Comparison of ENCODE assay signal across 27 cellular contexts in genomic region chr15:26098801-26099200, GRCh38.
"Had no signal": no experiment of that assay in that cellular context is flagged by ENCODE, and none has a peak within 500 bp of the region (broad histone marks: within the 10 kb centered on the region; RNA-seq: fewer than 3 reads in every experiment).

No MANE protein-coding gene starts in this region.

- H3K9me3 ChIP-seq: ascending aorta, body of pancreas, SJSA1 had no signal

- H3K27me3 ChIP-seq: ascending aorta, body of pancreas, SJSA1 had no signal

- H3K9me3 Mint-ChIP-seq: activated CD4-positive, alpha-beta memory T cell treated with anti-CD3 and anti-CD28 coated beads for 36 hours; activated CD4-positive, alpha-beta T cell treated with anti-CD3 and anti-CD28 coated beads, Interleukin-2, amount 10 ng/mL, durations not matched to agents 7 days and 5 days; activated naive CD4-positive, alpha-beta T cell treated with anti-CD3 and anti-CD28 coated beads, Interleukin-2, amount 50 U/mL, for 72 hours; activated naive CD8-positive, alpha-beta T cell treated with anti-CD3 and anti-CD28 coated beads, Interleukin-2, amount 50 U/mL, for 24 hours; activated T-cell treated with anti-CD3 and anti-CD28 coated beads, Interleukin-2, amount 50 U/mL, for 4 hours; T-helper 1 cell treated with Interleukin-12 subunit alpha and Interleukin-12 subunit beta and Interleukin-4 antibody, amounts not matched to agents 30 μg/mL and 1 μg/mL, for 36 hours had no signal

- H3K4me1 Mint-ChIP-seq: activated CD4-positive, alpha-beta T cell treated with anti-CD3 and anti-CD28 coated beads, Interleukin-2, amount 10 ng/mL, durations not matched to agents 7 days and 5 days had no signal

- H3K27ac ChIP-seq: ascending aorta, body of pancreas, SJSA1, VCaP had no signal

- H3K36me3 ChIP-seq: ascending aorta, SJSA1 had no signal

- FAIRE-seq: bronchial epithelial cell, RCC 7860 had no signal

- H3K4me1 ChIP-seq: ascending aorta, body of pancreas, SJSA1 had no signal

- DNase-seq: activated CD4-positive, alpha-beta memory T cell treated with anti-CD3 and anti-CD28 coated beads for 36 hours; activated CD4-positive, alpha-beta T cell treated with anti-CD3 and anti-CD28 coated beads, Interleukin-2, amount 10 ng/mL, durations not matched to agents 7 days and 5 days; activated CD4-positive, CD25-positive, alpha-beta regulatory T cell; activated CD8-positive, alpha-beta memory T cell treated with anti-CD3 and anti-CD28 coated beads for 24 hours; activated effector memory CD4-positive, alpha-beta T cell treated with anti-CD3 and anti-CD28 coated beads, Interleukin-2, amount 50 U/mL, for 16 hours; activated naive CD4-positive, alpha-beta T cell treated with Interleukin-2 at 50 U/mL for 16 hours; activated naive CD8-positive, alpha-beta T cell treated with anti-CD3 and anti-CD28 coated beads, Interleukin-2, amount 50 U/mL, for 24 hours; activated T-cell treated with anti-CD3 and anti-CD28 coated beads, Interleukin-2, amount 50 U/mL, for 4 hours; amniotic stem cell; body of pancreas; central memory CD4-positive, alpha-beta T cell; NCI-H1105; NCI-H1436; NCI-H1694 treated with DMSO at 0.1 percent for 48 hours; NCI-H2029 treated with DMSO at 0.1 percent for 48 hours; NCI-H446; NCI-H524; PC-3; SHP77 had no signal

- H3K36me3 Mint-ChIP-seq: activated CD4-positive, alpha-beta memory T cell treated with anti-CD3 and anti-CD28 coated beads for 36 hours; activated naive CD4-positive, alpha-beta T cell treated with anti-CD3 and anti-CD28 coated beads, Interleukin-2, amount 50 U/mL, for 72 hours had no signal

- ATAC-seq: activated naive CD4-positive, alpha-beta T cell treated with anti-CD3 and anti-CD28 coated beads, Interleukin-2, amount 50 U/mL, for 72 hours; activated naive CD8-positive, alpha-beta T cell treated with anti-CD3 and anti-CD28 coated beads, Interleukin-2, amount 50 U/mL, for 24 hours; activated T-cell treated with anti-CD3 and anti-CD28 coated beads, Interleukin-2, amount 50 U/mL, for 4 hours; body of pancreas; PC-3; SK-N-SH treated with all-trans-retinoic acid at 6 μM for 48 hours had no signal

- H3K4me3 ChIP-seq: ascending aorta, body of pancreas, SJSA1 had no signal

- H3K4me3 Mint-ChIP-seq: activated CD4-positive, alpha-beta memory T cell treated with anti-CD3 and anti-CD28 coated beads for 36 hours; activated CD4-positive, alpha-beta T cell treated with anti-CD3 and anti-CD28 coated beads, Interleukin-2, amount 10 ng/mL, durations not matched to agents 7 days and 5 days; activated naive CD8-positive, alpha-beta T cell treated with anti-CD3 and anti-CD28 coated beads, Interleukin-2, amount 50 U/mL, for 24 hours; activated T-cell treated with anti-CD3 and anti-CD28 coated beads, Interleukin-2, amount 50 U/mL, for 4 hours; T-helper 1 cell treated with Interleukin-12 subunit alpha and Interleukin-12 subunit beta and Interleukin-4 antibody, amounts not matched to agents 30 μg/mL and 1 μg/mL, for 36 hours had no signal

- H3K27ac Mint-ChIP-seq: activated CD4-positive, alpha-beta memory T cell treated with anti-CD3 and anti-CD28 coated beads for 36 hours; activated CD4-positive, alpha-beta T cell treated with anti-CD3 and anti-CD28 coated beads, Interleukin-2, amount 10 ng/mL, durations not matched to agents 7 days and 5 days; activated naive CD4-positive, alpha-beta T cell treated with anti-CD3 and anti-CD28 coated beads, Interleukin-2, amount 50 U/mL, for 72 hours; activated naive CD8-positive, alpha-beta T cell treated with anti-CD3 and anti-CD28 coated beads, Interleukin-2, amount 50 U/mL, for 24 hours; T-helper 1 cell treated with Interleukin-12 subunit alpha and Interleukin-12 subunit beta and Interleukin-4 antibody, amounts not matched to agents 30 μg/mL and 1 μg/mL, for 36 hours had no signal
